Comparison of ENCODE assay signal across 24 cellular contexts in the genomic region with DNA sequence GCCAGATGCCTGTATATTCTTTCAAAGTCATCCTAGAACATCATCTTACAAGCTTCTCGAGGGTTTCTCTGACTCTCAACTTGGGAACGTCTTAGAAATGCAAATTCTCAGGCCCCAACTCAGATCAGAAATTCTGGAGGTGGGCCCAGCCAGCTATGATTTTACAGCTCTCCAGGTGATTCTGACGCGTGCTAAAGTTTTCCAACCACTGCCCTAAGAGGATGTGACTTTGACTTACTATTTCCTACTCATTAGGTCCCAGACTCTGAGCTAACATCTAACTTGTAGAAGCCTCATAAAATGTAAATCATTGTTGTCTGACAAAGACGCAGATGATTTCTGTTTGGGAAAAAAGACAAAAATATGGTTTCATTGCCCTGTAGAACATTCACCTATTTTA.
DNase-seq lines count a peak whose midpoint lies in the region; ATAC-seq and TF ChIP-seq lines count a peak whose summit lies in the region.
"Had no signal": no experiment of that assay in that cellular context is flagged by ENCODE, and none has a peak within 500 bp of the region (broad histone marks: within the 10 kb centered on the region; RNA-seq: fewer than 3 reads in every experiment).

No MANE protein-coding gene starts in this region.

- peak overlapping the region in 1 of 2 donors; percentile 62 for H3K27ac Mint-ChIP-seq in activated naive CD4-positive, alpha-beta T cell treated with anti-CD3 and anti-CD28 coated beads, Interleukin-2, amount 50 U/mL, for 72 hours
- H3K27ac Mint-ChIP-seq: CD8-positive, alpha-beta T cell had no signal

- DNase-seq in activated naive CD4-positive, alpha-beta T cell treated with anti-CD3 and anti-CD28 coated beads, Interleukin-2, amount 50 U/mL, for 72 hours (ENCODE audit: low spot score in 2 of 2): no peak
- DNase-seq in activated naive CD4-positive, alpha-beta T cell (lab: John Stamatoyannopoulos, UW): no peak
- no peak for DNase-seq in ascending aorta (ENCODE audit: low spot score in 2 of 2)
- peak; percentile 12 for DNase-seq in islet precursor cell
- no peak for DNase-seq in thoracic aorta (ENCODE audit: low spot score)
- no peak for DNase-seq in activated effector memory CD4-positive, alpha-beta T cell treated with Interleukin-2 at 50 U/mL for 16 hours
- DNase-seq in NCI-H446 treated with DMSO at 0.1 percent for 48 hours (lab: John Stamatoyannopoulos, UW): no peak
- DNase-seq: Calu3; CD8-positive, alpha-beta T cell; DMS53; EL; GM23248; HCEC 1CT; MM.1S; NCI-H1092; NCI-H146; NCI-H2081; NCI-H510A; NCI-H748 treated with DMSO at 0.1 percent for 48 hours; NK-92 treated with Interleukin-12 subunit alpha and Interleukin-12 subunit beta, amount 100 ng/mL, for 24 hours; Peyer's patch had no signal

- H3K9me3 Mint-ChIP-seq in activated naive CD4-positive, alpha-beta T cell treated with anti-CD3 and anti-CD28 coated beads, Interleukin-2, amount 50 U/mL, for 72 hours: no peaks in the 10 kb centered on the region
- H3K9me3 Mint-ChIP-seq: CD8-positive, alpha-beta T cell had no signal

- H3K4me1 ChIP-seq in ascending aorta: peaks cover 0 to 2% of the 10 kb centered on the region in 2 donors
- peaks cover 4 to 51% of the 10 kb centered on the region in 2 donors for H3K4me1 ChIP-seq in thoracic aorta (ENCODE audit: control insufficient read depth in 1 of 2, low read depth in 2 of 2)

- H3K27ac ChIP-seq in ascending aorta (peak overlapping the region; percentile 74 to 82), thoracic aorta (peak overlapping the region; percentile 94 to 95)
- H3K27ac ChIP-seq: BLaER1 treated with 17β-estradiol and CSF1 and Interleukin-3, amounts not matched to agents 10 nM and 100 nM; GM23248; Peyer's patch had no signal

- TF ChIP-seq CTCF in ascending aorta (IDR thresholded peaks at IDR 0.05) (no peak), thoracic aorta (IDR thresholded peaks at IDR 0.05) (no peak)

- H3K27me3 ChIP-seq in ascending aorta: no peaks in the 10 kb centered on the region
- no peaks in the 10 kb centered on the region for H3K27me3 ChIP-seq in thoracic aorta (replicated peaks; ENCODE audit: insufficient read depth)
- H3K27me3 ChIP-seq: BLaER1 treated with 17β-estradiol and CSF1 and Interleukin-3, amounts not matched to agents 10 nM and 100 nM; Peyer's patch had no signal

- intact Hi-C loops in ascending aorta (cut with DNase I): no loop called here

- no peak overlapping the region for H3K4me3 ChIP-seq in ascending aorta
- H3K4me3 ChIP-seq in thoracic aorta: no peak overlapping the region
- H3K4me3 ChIP-seq: BLaER1 treated with 17β-estradiol and CSF1 and Interleukin-3, amounts not matched to agents 10 nM and 100 nM; GM12878; GM23248; Peyer's patch had no signal

- H3K36me3 Mint-ChIP-seq in activated naive CD4-positive, alpha-beta T cell treated with anti-CD3 and anti-CD28 coated beads, Interleukin-2, amount 50 U/mL, for 72 hours: no peaks in the 10 kb centered on the region
- H3K36me3 Mint-ChIP-seq: CD8-positive, alpha-beta T cell had no signal

- H3K9me3 ChIP-seq in ascending aorta (no peaks in the 10 kb centered on the region), thoracic aorta (no peaks in the 10 kb centered on the region)
- H3K9me3 ChIP-seq: BLaER1 treated with 17β-estradiol and CSF1 and Interleukin-3, amounts not matched to agents 10 nM and 100 nM; Peyer's patch had no signal

- ATAC-seq in activated naive CD4-positive, alpha-beta T cell treated with anti-CD3 and anti-CD28 coated beads, Interleukin-2, amount 50 U/mL, for 72 hours: peak; percentile 31 to 62
- ATAC-seq in thoracic aorta (ENCODE audit: insufficient number of reproducible peaks, low FRiP score, low read depth): no peak
- ATAC-seq: CD8-positive, alpha-beta T cell; GM12878; Right ventricle myocardium inferior had no signal

- peaks cover 80 to 88% of the 10 kb centered on the region in 2 donors for H3K36me3 ChIP-seq in ascending aorta
- peaks cover 61% of the 10 kb centered on the region for H3K36me3 ChIP-seq in thoracic aorta
- H3K36me3 ChIP-seq: BLaER1 treated with 17β-estradiol and CSF1 and Interleukin-3, amounts not matched to agents 10 nM and 100 nM had no signal
